8 cellular contexts compared by ENCODE assay signal in the genomic region with DNA sequence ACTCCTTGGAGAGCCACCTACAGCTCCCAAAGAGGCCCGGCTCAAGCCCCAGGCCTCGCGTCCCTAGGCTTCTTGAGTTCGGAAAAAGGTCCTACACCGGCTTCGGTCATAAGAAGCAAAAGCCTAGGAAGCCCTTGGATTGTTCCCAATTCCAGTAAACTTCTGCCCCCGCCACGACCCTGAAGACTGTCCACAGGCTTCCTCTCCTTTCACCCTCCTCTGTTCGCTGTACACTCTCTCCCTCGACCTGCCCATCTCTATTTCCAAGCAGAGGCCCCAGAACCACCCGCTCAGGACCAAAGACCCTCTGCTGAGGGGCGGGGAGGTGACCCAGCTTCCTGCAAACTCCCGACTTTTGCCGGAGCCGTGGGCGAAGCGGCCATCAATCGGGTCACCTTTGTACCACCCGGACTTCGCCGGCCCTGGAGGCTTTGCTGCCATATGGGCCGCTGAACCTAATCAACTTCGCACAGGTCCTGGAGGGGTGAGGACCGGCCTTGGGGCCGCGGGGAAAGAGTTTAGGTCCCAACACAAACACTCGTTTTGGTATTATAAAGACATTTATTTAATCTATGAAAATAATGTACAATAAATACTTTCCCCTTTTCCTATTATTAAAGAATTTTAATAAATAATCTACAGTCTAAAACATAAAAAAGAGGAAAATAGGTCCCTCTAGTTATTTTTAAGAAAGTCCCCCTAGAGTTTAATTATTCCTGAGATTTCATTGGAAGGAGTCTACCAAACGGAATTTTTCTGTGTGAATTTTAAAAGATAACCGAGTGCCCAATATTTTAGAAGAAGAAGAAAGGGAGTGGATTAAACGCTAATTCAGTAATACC.
DNase-seq lines count a peak whose midpoint lies in the region; ATAC-seq and TF ChIP-seq lines count a peak whose summit lies in the region.

No MANE protein-coding gene starts in this region.

- H3K36me3 ChIP-seq in rectal smooth muscle tissue (ENCODE audit: control insufficient read depth, insufficient read depth, low read length) = no peaks in the 10 kb centered on the region

- peak overlapping the region; percentile 98 for H3K27ac ChIP-seq in rectal smooth muscle tissue (ENCODE audit: low read depth, low read length)

- DNase-seq in HK-2 (ENCODE audit: unreplicated experiment) (peak; percentile 58), foreskin fibroblast (peak in 1 of 2 donors; percentile 38), GM10248 (ENCODE audit: extremely low spot score) (no peak)
- peak; percentile 66 for DNase-seq in activated CD8-positive, alpha-beta memory T cell treated with anti-CD3 and anti-CD28 coated beads, Interleukin-2, amount 50 U/mL, for 48 hours
- DNase-seq in effector CD8-positive, alpha-beta T cell (lab: John Stamatoyannopoulos, UW) = no peak

- H3K4me3 ChIP-seq in foreskin fibroblast (ENCODE audit: low read depth in 1 of 2, low read length in 2 of 2) (peak overlapping the region; percentile 65 to 78), rectal smooth muscle tissue (ENCODE audit: low read length) (peak overlapping the region; percentile 85)

- ATAC-seq in HG03571 (IDR thresholded peaks at IDR 0.05; ENCODE audit: unreplicated experiment) (no peak), HG03432 (IDR thresholded peaks at IDR 0.05; ENCODE audit: unreplicated experiment) (no peak)

- TF ChIP-seq CTCF in foreskin fibroblast (IDR thresholded peaks at IDR 0.05; ENCODE audit: low read depth, low read length) (no peak), GM10248 (IDR thresholded peaks at IDR 0.05; ENCODE audit: control extremely low read depth, extremely low read depth, low read depth, missing control alignments) (no peak)

- peaks cover 28% of the 10 kb centered on the region for H3K4me1 ChIP-seq in rectal smooth muscle tissue (ENCODE audit: control insufficient read depth, insufficient read depth, low read length)

- POLR2A ChIA-PET in GM10248 (lab: Yijun Ruan, JAX) = no interaction called here

- H3K9ac ChIP-seq in rectal smooth muscle tissue (ENCODE audit: low read length) = peak overlapping the region; percentile 80

- CTCF ChIA-PET in GM10248 (lab: Yijun Ruan, JAX) = interaction anchor here (0.8 to 1.6 kb wide), 3 partner anchors 14 to 59 kb away, joined by 3 read pairs; no protein-coding TSS in a partner anchor

- H3K27me3 ChIP-seq in rectal smooth muscle tissue (ENCODE audit: control insufficient read depth, insufficient read depth, low read length) = no peaks in the 10 kb centered on the region

Comparison
In these comparisons a context has a peak if more than half of its experiments do, and no peak if none do; other contexts are left out.
1. DNase-seq: peak in HK-2 (single experiment) and activated CD8-positive, alpha-beta memory T cell treated with anti-CD3 and anti-CD28 coated beads, Interleukin-2, amount 50 U/mL, for 48 hours (single experiment); none in effector CD8-positive, alpha-beta T cell (single experiment) and GM10248 (single experiment).